28 cellular contexts compared by ENCODE assay signal in the genomic region with DNA sequence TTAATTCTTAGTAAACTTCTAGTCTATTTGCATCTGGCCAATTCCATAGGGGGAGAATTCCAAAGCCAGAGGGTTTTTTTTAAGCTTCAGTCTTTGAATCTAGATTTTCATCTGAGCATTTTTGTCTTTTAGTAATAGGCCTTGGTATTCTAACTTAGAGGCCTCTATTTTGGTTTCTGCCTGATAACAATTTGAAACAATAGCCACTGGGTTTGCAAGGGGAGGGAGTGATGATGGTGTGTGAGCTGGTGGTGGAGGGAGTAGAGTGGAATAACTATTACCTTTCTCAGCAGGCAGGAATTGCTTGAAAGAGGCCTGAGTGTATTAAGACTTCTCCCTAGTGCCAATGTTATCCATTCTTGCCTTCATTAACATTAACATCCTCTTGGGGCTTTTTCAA.
"Had no signal": no experiment of that assay in that cellular context is flagged by ENCODE, and none has a peak within 500 bp of the region (broad histone marks: within the 10 kb centered on the region; RNA-seq: fewer than 3 reads in every experiment).

No MANE protein-coding gene starts in this region.

- ATAC-seq: lower lobe of right lung; mucosa of descending colon; naive thymus-derived CD4-positive, alpha-beta T cell; sciatic nerve; stimulated activated effector memory CD8-positive, alpha-beta T cell treated with anti-CD3 and anti-CD28 coated beads, Interleukin-12 subunit alpha, Interleukin-12 subunit beta, amount 100 ng/mL, for 72 hours had no signal

- H3K4me1 ChIP-seq: parathyroid adenoma, prostate gland had no signal

- H3K4me3 Mint-ChIP-seq: dendritic cell treated with granulocyte-macrophage colony-stimulating factor and Interleukin-4, amounts not matched to agents 40 ng/mL and 50 ng/mL, for 4 days; mesothelial cell of epicardium; naive thymus-derived CD4-positive, alpha-beta T cell; nephron; neural progenitor cell; stimulated activated effector memory CD8-positive, alpha-beta T cell treated with anti-CD3 and anti-CD28 coated beads, Interleukin-12 subunit alpha, Interleukin-12 subunit beta, amount 100 ng/mL, for 72 hours had no signal

- DNase-seq: colonic mucosa; effector CD8-positive, alpha-beta T cell; foreskin melanocyte; glutamatergic neuron; heart right ventricle; hippocampal formation; left ventricle myocardium superior; lower lobe of right lung; mucosa of descending colon; naive thymus-derived CD4-positive, alpha-beta T cell; stimulated activated CD4-positive, alpha-beta T cell treated with anti-CD3 and anti-CD28 coated beads, Interleukin-2, amount 100 ng/mL, for 24 hours; stimulated activated CD4-positive, alpha-beta T cell treated with anti-CD3 and anti-CD28 coated beads, Interleukin-4, amount 100 ng/mL, for 24 hours; stimulated activated naive CD4-positive, alpha-beta T cell treated with Interleukin-2 at 50 U/mL for 16 hours; stomach; thyroid gland; trophoblast cell had no signal

- H3K36me3 ChIP-seq: colonic mucosa, lower lobe of right lung, neural progenitor cell, prostate gland, right atrium auricular region, stomach, thyroid gland had no signal

- H3K27me3 Mint-ChIP-seq: dendritic cell treated with granulocyte-macrophage colony-stimulating factor and Interleukin-4, amounts not matched to agents 40 ng/mL and 50 ng/mL, for 4 days had no signal

- H3K9me3 Mint-ChIP-seq: mesothelial cell of epicardium; naive thymus-derived CD4-positive, alpha-beta T cell; nephron; neural progenitor cell; stimulated activated effector memory CD8-positive, alpha-beta T cell treated with anti-CD3 and anti-CD28 coated beads, Interleukin-12 subunit alpha, Interleukin-12 subunit beta, amount 100 ng/mL, for 72 hours had no signal

- H3K79me2 ChIP-seq: parathyroid adenoma had no signal

- H3K4me2 ChIP-seq: neural progenitor cell had no signal

- H3K4me3 ChIP-seq: colonic mucosa, esophagus muscularis mucosa, heart right ventricle, lower lobe of right lung, mucosa of descending colon, neural progenitor cell, prostate gland, right atrium auricular region, stomach, thyroid gland had no signal

- H3K27me3 ChIP-seq: colonic mucosa, esophagus muscularis mucosa, heart right ventricle, right atrium auricular region, stomach, thyroid gland had no signal

- H3K27ac ChIP-seq: colonic mucosa, esophagus muscularis mucosa, lower lobe of right lung, neural progenitor cell, parathyroid adenoma, prostate gland, right atrium auricular region, stomach, thyroid gland had no signal

- FAIRE-seq: endothelial cell of umbilical vein, keratinocyte had no signal

- H3K9me3 ChIP-seq: colonic mucosa, esophagus muscularis mucosa, heart right ventricle, lower lobe of right lung, mucosa of descending colon, prostate gland, right atrium auricular region, stomach, thyroid gland had no signal

- H3K9ac ChIP-seq: neural progenitor cell, parathyroid adenoma had no signal

- H3K27ac Mint-ChIP-seq: dendritic cell treated with granulocyte-macrophage colony-stimulating factor and Interleukin-4, amounts not matched to agents 40 ng/mL and 50 ng/mL, for 4 days; mesothelial cell of epicardium; naive thymus-derived CD4-positive, alpha-beta T cell; nephron; neural progenitor cell; stimulated activated effector memory CD8-positive, alpha-beta T cell treated with anti-CD3 and anti-CD28 coated beads, Interleukin-12 subunit alpha, Interleukin-12 subunit beta, amount 100 ng/mL, for 72 hours had no signal
